16 cellular contexts compared by ENCODE assay signal in genomic region chr17:21177401-21177800, GRCh38.
"Had no signal": no experiment of that assay in that cellular context is flagged by ENCODE, and none has a peak within 500 bp of the region (broad histone marks: within the 10 kb centered on the region; RNA-seq: fewer than 3 reads in every experiment).

No MANE protein-coding gene starts in this region.

- DNase-seq: activated CD4-positive, alpha-beta T cell treated with anti-CD3 and anti-CD28 coated beads for 1 hour; activated CD4-positive, alpha-beta T cell treated with anti-CD3 and anti-CD28 coated beads, Interleukin-2, amount 50 U/mL, for 4 hours; activated CD8-positive, alpha-beta memory T cell treated with anti-CD3 and anti-CD28 coated beads, Interleukin-2, amount 10 ng/mL, durations not matched to agents 7 days and 5 days; activated naive CD4-positive, alpha-beta T cell treated with anti-CD3 and anti-CD28 coated beads, Interleukin-2, amount 50 U/mL, for 16 hours; activated T-cell treated with anti-CD3 and anti-CD28 coated beads, Interleukin-2, amount 50 U/mL, for 24 hours; brain microvascular endothelial cell; central memory CD4-positive, alpha-beta T cell; kidney; left lung; midbrain; spleen; stimulated activated naive B cell treated with anti-CD40 and anti-IgM and Interleukin-4, amounts not matched to agents 10 μg/mL and 1 μg/mL and 100 μg/mL, for 72 hours; T-helper 2 cell; thyroid gland had no signal

- ATAC-seq: activated CD8-positive, alpha-beta memory T cell treated with anti-CD3 and anti-CD28 coated beads, Interleukin-2, amount 10 ng/mL, durations not matched to agents 7 days and 5 days; left lung; stimulated activated naive B cell treated with anti-CD40 and anti-IgM and Interleukin-4, amounts not matched to agents 10 μg/mL and 1 μg/mL and 100 μg/mL, for 72 hours had no signal

- H3K4me1 ChIP-seq: left lung had no signal

- H3K4me1 Mint-ChIP-seq: activated CD8-positive, alpha-beta memory T cell treated with anti-CD3 and anti-CD28 coated beads, Interleukin-2, amount 10 ng/mL, durations not matched to agents 7 days and 5 days had no signal

- H3K27me3 Mint-ChIP-seq: activated CD8-positive, alpha-beta memory T cell treated with anti-CD3 and anti-CD28 coated beads, Interleukin-2, amount 10 ng/mL, durations not matched to agents 7 days and 5 days; activated T-cell treated with anti-CD3 and anti-CD28 coated beads, Interleukin-2, amount 50 U/mL, for 24 hours; stimulated activated naive B cell treated with anti-CD40 and anti-IgM and Interleukin-4, amounts not matched to agents 10 μg/mL and 1 μg/mL and 100 μg/mL, for 72 hours had no signal

- H3K27me3 ChIP-seq: brain microvascular endothelial cell, left lung, spleen, thyroid gland had no signal

- H3K9me3 Mint-ChIP-seq: activated T-cell treated with anti-CD3 and anti-CD28 coated beads, Interleukin-2, amount 50 U/mL, for 24 hours; nephron; stimulated activated naive B cell treated with anti-CD40 and anti-IgM and Interleukin-4, amounts not matched to agents 10 μg/mL and 1 μg/mL and 100 μg/mL, for 72 hours had no signal

- H3K4me3 ChIP-seq: left lung, spleen, thyroid gland had no signal

- H3K27ac ChIP-seq: brain microvascular endothelial cell, left lung, spleen, thyroid gland, VCaP had no signal

- H3K27ac Mint-ChIP-seq: activated CD8-positive, alpha-beta memory T cell treated with anti-CD3 and anti-CD28 coated beads, Interleukin-2, amount 10 ng/mL, durations not matched to agents 7 days and 5 days; activated T-cell treated with anti-CD3 and anti-CD28 coated beads, Interleukin-2, amount 50 U/mL, for 24 hours; nephron had no signal

- H3K36me3 ChIP-seq: thyroid gland had no signal

- H3K9me3 ChIP-seq: left lung, spleen, thyroid gland had no signal

- H3K4me3 Mint-ChIP-seq: activated CD8-positive, alpha-beta memory T cell treated with anti-CD3 and anti-CD28 coated beads, Interleukin-2, amount 10 ng/mL, durations not matched to agents 7 days and 5 days; activated T-cell treated with anti-CD3 and anti-CD28 coated beads, Interleukin-2, amount 50 U/mL, for 24 hours; nephron; stimulated activated naive B cell treated with anti-CD40 and anti-IgM and Interleukin-4, amounts not matched to agents 10 μg/mL and 1 μg/mL and 100 μg/mL, for 72 hours had no signal
